In the genomic region with DNA sequence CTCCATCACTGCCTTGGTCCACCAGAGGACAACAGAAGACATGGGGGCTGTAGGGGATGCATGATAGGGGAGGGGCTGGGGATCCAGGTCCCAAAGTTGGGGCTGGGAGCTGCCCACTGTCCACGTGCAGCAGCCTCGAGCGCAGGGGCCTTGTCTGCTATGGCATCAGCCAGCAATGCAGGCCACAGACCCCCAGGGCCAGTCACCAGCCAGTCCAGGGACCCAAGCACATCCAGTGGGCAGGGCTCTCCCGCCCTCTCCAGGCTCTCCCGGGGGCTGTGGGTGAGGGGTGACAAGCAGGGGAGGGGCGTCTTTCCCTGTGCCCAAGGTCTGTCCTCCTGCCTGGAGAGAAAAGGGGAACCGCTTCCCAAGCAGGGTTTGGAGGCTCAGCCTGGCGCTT, we compare ENCODE assay signal across 23 cellular contexts.
"Had no signal": no experiment of that assay in that cellular context is flagged by ENCODE, and none has a peak within 500 bp of the region (broad histone marks: within the 10 kb centered on the region; RNA-seq: fewer than 3 reads in every experiment).

No MANE protein-coding gene starts in this region.

- H3K9me3 ChIP-seq: colonic mucosa, esophagus squamous epithelium, transverse colon, uterus had no signal

- H3K9me3 Mint-ChIP-seq: activated naive CD4-positive, alpha-beta T cell treated with anti-CD3 and anti-CD28 coated beads, Interleukin-2, amount 10 ng/mL, durations not matched to agents 7 days and 5 days; central memory CD8-positive, alpha-beta T cell; effector memory CD8-positive, alpha-beta T cell; mesothelial cell of epicardium; neural progenitor cell had no signal

- ATAC-seq: effector memory CD8-positive, alpha-beta T cell; gastroesophageal sphincter; heart left ventricle; left colon; naive thymus-derived CD8-positive, alpha-beta T cell had no signal

- H3K27me3 Mint-ChIP-seq: activated naive CD4-positive, alpha-beta T cell treated with anti-CD3 and anti-CD28 coated beads, Interleukin-2, amount 10 ng/mL, durations not matched to agents 7 days and 5 days; central memory CD8-positive, alpha-beta T cell; effector memory CD8-positive, alpha-beta T cell; naive thymus-derived CD8-positive, alpha-beta T cell; progenitor cell of endocrine pancreas had no signal

- H3K36me3 ChIP-seq: colonic mucosa, neural progenitor cell, transverse colon, uterus had no signal

- H3K4me1 Mint-ChIP-seq: activated naive CD4-positive, alpha-beta T cell treated with anti-CD3 and anti-CD28 coated beads, Interleukin-2, amount 10 ng/mL, durations not matched to agents 7 days and 5 days; neural progenitor cell had no signal

- H3K36me3 Mint-ChIP-seq: activated naive CD4-positive, alpha-beta T cell treated with anti-CD3 and anti-CD28 coated beads, Interleukin-2, amount 10 ng/mL, durations not matched to agents 7 days and 5 days; neural progenitor cell had no signal

- H3K27me3 ChIP-seq: colonic mucosa, dorsolateral prefrontal cortex, esophagus squamous epithelium, gastroesophageal sphincter, heart left ventricle, neural progenitor cell, stomach, transverse colon, uterus had no signal

- H3K4me3 Mint-ChIP-seq: activated naive CD4-positive, alpha-beta T cell treated with anti-CD3 and anti-CD28 coated beads, Interleukin-2, amount 10 ng/mL, durations not matched to agents 7 days and 5 days; central memory CD8-positive, alpha-beta T cell; effector memory CD8-positive, alpha-beta T cell; mesothelial cell of epicardium; naive thymus-derived CD8-positive, alpha-beta T cell; neural progenitor cell had no signal

- H3K4me3 ChIP-seq: colonic mucosa, dorsolateral prefrontal cortex, esophagus squamous epithelium, gastroesophageal sphincter, heart left ventricle, neural progenitor cell, stomach, transverse colon, uterus had no signal

- H3K4me1 ChIP-seq: colonic mucosa, esophagus squamous epithelium, gastroesophageal sphincter, neural progenitor cell, stomach, transverse colon, uterus had no signal

- H3K27ac ChIP-seq: colonic mucosa, dorsolateral prefrontal cortex, esophagus squamous epithelium, gastroesophageal sphincter, heart left ventricle, neural progenitor cell, stomach, transverse colon, uterus had no signal

- H3K27ac Mint-ChIP-seq: activated naive CD4-positive, alpha-beta T cell treated with anti-CD3 and anti-CD28 coated beads, Interleukin-2, amount 10 ng/mL, durations not matched to agents 7 days and 5 days; mesothelial cell of epicardium; neural progenitor cell; progenitor cell of endocrine pancreas had no signal

- DNase-seq: activated CD4-positive, alpha-beta T cell treated with anti-CD3 and anti-CD28 coated beads for 1 hour; activated naive CD4-positive, alpha-beta T cell treated with anti-CD3 and anti-CD28 coated beads, Interleukin-2, amount 10 ng/mL, durations not matched to agents 7 days and 5 days; activated T-cell treated with anti-CD3 and anti-CD28 coated beads, Interleukin-2, amount 50 U/mL, for 48 hours; anterior cingulate cortex; colonic mucosa; effector memory CD8-positive, alpha-beta T cell; esophagus squamous epithelium; heart left ventricle; left colon; mammary epithelial cell; naive thymus-derived CD8-positive, alpha-beta T cell; retina; stimulated activated CD4-positive, alpha-beta T cell treated with anti-CD3 and anti-CD28 coated beads, Interleukin-4, amount 100 ng/mL, for 4 hours; stomach; T-helper 9 cell; transverse colon; uterus had no signal
